2 cellular contexts compared by ENCODE assay signal in the genomic region with DNA sequence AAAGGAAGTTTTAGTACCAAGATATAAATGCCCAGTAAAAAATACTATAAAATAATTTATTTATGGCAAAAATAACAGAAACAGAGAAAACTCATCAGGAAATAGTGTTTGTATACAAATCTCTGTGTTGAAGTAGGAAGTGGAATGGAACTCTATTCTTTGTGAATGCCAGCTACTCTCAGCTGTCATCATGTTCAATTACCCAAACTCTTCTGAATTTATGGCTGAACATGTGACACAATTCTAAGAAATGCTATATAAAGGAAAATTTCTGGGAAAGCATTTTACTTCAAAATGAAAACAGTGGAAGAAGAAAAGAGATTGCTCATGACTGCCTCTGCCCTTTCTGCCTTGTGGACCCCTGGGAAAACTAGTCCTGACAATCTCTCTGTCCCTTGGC.
A peak's percentile ranks its signal among the peaks of the same experiment; 100 is the strongest.
TF ChIP-seq lines count a peak whose summit lies in the region.

No MANE protein-coding gene starts in this region.

TF ChIP-seq in HCT116, 20 proteins besides CTCF, POLR2A, EP300 and RAD21:
- no peak for TF ChIP-seq ELF1 (IDR thresholded peaks at IDR 0.05; ENCODE audit: borderline replicate concordance, low read depth)
- no peak for TF ChIP-seq ATF3 (IDR thresholded peaks at IDR 0.05)
- TF ChIP-seq CBX3 (IDR thresholded peaks at IDR 0.05; ENCODE audit: low read depth), result no peak
- no peak for TF ChIP-seq SP1 (IDR thresholded peaks at IDR 0.05; ENCODE audit: low read depth)
- TF ChIP-seq EZH2phosphoT487 (IDR thresholded peaks at IDR 0.05; ENCODE audit: borderline replicate concordance), result no peak
- TF ChIP-seq JUND (IDR thresholded peaks at IDR 0.05), result no peak
- TF ChIP-seq YY1 (IDR thresholded peaks at IDR 0.05; ENCODE audit: extremely low read depth, insufficient replicate concordance, low read depth, low read length), result no peak
- no peak for TF ChIP-seq ZBTB33 (IDR thresholded peaks at IDR 0.05; ENCODE audit: extremely low read depth, insufficient replicate concordance, low read length)
- TF ChIP-seq EZH2 (IDR thresholded peaks at IDR 0.05), result no peak
- no peak for TF ChIP-seq TCF7L2 (IDR thresholded peaks at IDR 0.05; ENCODE audit: borderline replicate concordance, extremely low read depth, insufficient read depth, insufficient read length)
- TF ChIP-seq SIN3A (IDR thresholded peaks at IDR 0.05; ENCODE audit: low read depth), result no peak
- TF ChIP-seq CEBPB (IDR thresholded peaks at IDR 0.05; ENCODE audit: low read depth), result no peak
- no peak for TF ChIP-seq ZFX (IDR thresholded peaks at IDR 0.05)
- no peak for TF ChIP-seq POLR2AphosphoS5 (IDR thresholded peaks at IDR 0.05; ENCODE audit: low read depth, low read length)
- no peak for TF ChIP-seq ZNF274 (IDR thresholded peaks at IDR 0.05; ENCODE audit: low read depth, low read length)
- TF ChIP-seq, protein P1, sequence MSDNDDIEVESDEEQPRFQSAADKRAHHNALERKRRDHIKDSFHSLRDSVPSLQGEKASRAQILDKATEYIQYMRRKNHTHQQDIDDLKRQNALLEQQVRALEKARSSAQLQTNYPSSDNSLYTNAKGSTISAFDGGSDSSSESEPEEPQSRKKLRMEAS (IDR thresholded peaks at IDR 0.05), result no peak
- TF ChIP-seq REST (IDR thresholded peaks at IDR 0.05; ENCODE audit: low read depth), result no peak
- TF ChIP-seq SRF (IDR thresholded peaks at IDR 0.05; ENCODE audit: low read depth), result no peak
- no peak for TF ChIP-seq FOSL1 (IDR thresholded peaks at IDR 0.05; ENCODE audit: low read depth)
- TF ChIP-seq EGR1 (IDR thresholded peaks at IDR 0.05; ENCODE audit: low read depth), result no peak
TF ChIP-seq in HCT116: peak in this region for 0.

TF ChIP-seq in K562, 482 proteins besides CTCF, POLR2A, EP300 and RAD21:
- TF ChIP-seq MEIS2 (IDR thresholded peaks at IDR 0.05; ENCODE audit: partially characterized antibody) (peak; percentile 72), ZZZ3 (IDR thresholded peaks at IDR 0.05) (no peak)
